In genomic region chr7:87628780-87629569, GRCh38 we compare ENCODE assay signal across 8 cellular contexts. TPM values are rescaled to one million over a fixed set of nuclear protein-coding genes. Genes with fewer than 3 reads are reported as not detected.
DNase-seq lines count a peak whose midpoint lies in the region; TF ChIP-seq lines count a peak whose summit lies in the region.

No MANE protein-coding gene starts in this region.

- peaks cover 0 to 7% of the 10 kb centered on the region in 2 donors for H3K4me1 ChIP-seq in duodenal mucosa (ENCODE audit: control insufficient read depth in 1 of 2, insufficient read depth in 2 of 2, low read length in 2 of 2)
- peaks cover 0 to 12% (median 6%) of the 10 kb centered on the region in 4 donors for H3K4me1 ChIP-seq in liver (ENCODE audit: control insufficient read depth in 4 of 4, insufficient read depth in 4 of 4, low read length in 3 of 4)

- no peaks in the 10 kb centered on the region for H3K27me3 Mint-ChIP-seq in Calu3 (ENCODE audit: unreplicated experiment)
- peaks cover 4% of the 10 kb centered on the region for H3K27me3 Mint-ChIP-seq in IgD-negative memory B cell

- H3K27ac Mint-ChIP-seq in Calu3 (ENCODE audit: unreplicated experiment) (no peak overlapping the region), IgD-negative memory B cell (peak overlapping the region in 1 of 3 donors; percentile 52)

- TF ChIP-seq RAD21 in liver (IDR thresholded peaks at IDR 0.05), result peak in 1 of 2 donors; percentile 46

- no TSS peak for BruUV-seq in Calu3 (replicated peaks; lab: Mats Ljungman, UMichigan)

- peak; percentile 32 for DNase-seq in Calu3
- peak; percentile 32 for DNase-seq in activated CD4-positive, CD25-positive, alpha-beta regulatory T cell treated with anti-CD3 and anti-CD28 coated beads, Interleukin-2, amount 50 U/mL, for 72 hours
- DNase-seq in stimulated activated CD4-positive, alpha-beta T cell treated with anti-CD3 and anti-CD28 coated beads, Interleukin-4, amount 100 ng/mL, for 24 hours, result peak; percentile 5
- no peak for DNase-seq in AML-193 (lab: John Stamatoyannopoulos, UW)
- DNase-seq in OCI-M1 (lab: John Stamatoyannopoulos, UW), result no peak

- H3K4me3 Mint-ChIP-seq in Calu3 (ENCODE audit: low read depth, unreplicated experiment) (peak overlapping the region; percentile 89), IgD-negative memory B cell (peak overlapping the region; percentile 66 to 95 (median 88))

- H3K9ac ChIP-seq in duodenal mucosa (ENCODE audit: low read depth in 1 of 2, low read length in 2 of 2), result peak overlapping the region; percentile 51 to 54
- H3K9ac ChIP-seq in liver (ENCODE audit: low read depth in 1 of 2, low read length in 2 of 2), result peak overlapping the region in 1 of 2 donors; percentile 44

- 4% methylated on average over 39 of the region's 39 CpGs for whole genome bisulfite sequencing in liver

- CTCF ChIA-PET in Calu3 (lab: Charles Lee), result interaction anchor here (1.5 kb wide), 1 partner anchor 123 kb away, joined by 4 read pairs; no protein-coding TSS in a partner anchor

- peak overlapping the region; percentile 77 to 82 for H3K4me3 ChIP-seq in duodenal mucosa (ENCODE audit: low read depth in 1 of 2, low read length in 2 of 2)
- H3K4me3 ChIP-seq in liver (ENCODE audit: low read depth in 1 of 3, low read length in 3 of 3), result peak overlapping the region; percentile 44 to 98 (median 85)

- intact Hi-C loops in Calu3 (cut with micrococcal nuclease; ENCODE audit: unreplicated experiment), result loop anchor here (10.0 kb wide), 2 partner anchors 256 to 314 kb away; no protein-coding TSS in a partner anchor

- peak overlapping the region; percentile 50 for H3K27ac ChIP-seq in duodenal mucosa (ENCODE audit: low read depth, low read length)
- peak overlapping the region; percentile 90 for H3K27ac ChIP-seq in liver (ENCODE audit: low read depth in 1 of 2, low read length in 2 of 2)

- H3K9me3 Mint-ChIP-seq in Calu3 (ENCODE audit: low read depth, unreplicated experiment) (no peaks in the 10 kb centered on the region), IgD-negative memory B cell (no peaks in the 10 kb centered on the region)

- H3K9me3 ChIP-seq in duodenal mucosa (ENCODE audit: control insufficient read depth in 1 of 2, low read length in 2 of 2), result no peaks in the 10 kb centered on the region
- H3K9me3 ChIP-seq in liver (ENCODE audit: control insufficient read depth in 4 of 4, low read length in 3 of 4), result no peaks in the 10 kb centered on the region

- H3K4me1 Mint-ChIP-seq in Calu3 (ENCODE audit: low read depth, unreplicated experiment) (no peaks in the 10 kb centered on the region), IgD-negative memory B cell (peaks cover 3 to 9% (median 8%) of the 10 kb centered on the region in 3 donors)

- peaks cover 15% of the 10 kb centered on the region for H3K36me3 Mint-ChIP-seq in Calu3 (ENCODE audit: insufficient read depth, unreplicated experiment)
- H3K36me3 Mint-ChIP-seq in IgD-negative memory B cell, result no peaks in the 10 kb centered on the region

- H3K27me3 ChIP-seq in duodenal mucosa (ENCODE audit: control insufficient read depth in 1 of 2, insufficient read depth in 2 of 2, low read length in 2 of 2), result peaks cover 0 to 4% of the 10 kb centered on the region in 2 donors
- H3K27me3 ChIP-seq in liver (ENCODE audit: control insufficient read depth in 4 of 4, insufficient read depth in 4 of 4, low read length in 3 of 4), result no peaks in the 10 kb centered on the region

- no peaks in the 10 kb centered on the region for H3K36me3 ChIP-seq in duodenal mucosa (ENCODE audit: control insufficient read depth in 1 of 2, insufficient read depth in 2 of 2, low read length in 2 of 2)
- H3K36me3 ChIP-seq in liver (ENCODE audit: control insufficient read depth in 4 of 4, insufficient read depth in 3 of 4, low read depth in 1 of 4, low read length in 3 of 4), result no peaks in the 10 kb centered on the region

- no peak for TF ChIP-seq CTCF in Calu3 (IDR thresholded peaks at IDR 0.05; ENCODE audit: unreplicated experiment)
- no peak for TF ChIP-seq CTCF in liver (IDR thresholded peaks at IDR 0.05; ENCODE audit: low read depth, low read length, missing input control)

TF ChIP-seq in liver, 16 proteins besides CTCF, POLR2A, EP300 and RAD21:
- TF ChIP-seq YY1 (IDR thresholded peaks at IDR 0.05) (peak; percentile 28), RXRA (IDR thresholded peaks at IDR 0.05) (peak in 1 of 2 donors; percentile 45), SP1 (IDR thresholded peaks at IDR 0.05) (peak; percentile 57), ATF3 (IDR thresholded peaks at IDR 0.05) (no peak), NR2F2 (IDR thresholded peaks at IDR 0.05) (no peak), GABPA (IDR thresholded peaks at IDR 0.05 in 1 of 2, conservative IDR thresholded peaks at IDR 0.05 in 1 of 2) (no peak), REST (IDR thresholded peaks at IDR 0.05) (peak; percentile 74), FOXA2 (IDR thresholded peaks at IDR 0.05) (no peak), FOXA1 (IDR thresholded peaks at IDR 0.05) (no peak), EGR1 (IDR thresholded peaks at IDR 0.05; ENCODE audit: low read depth in 2 of 2) (no peak), HNF4A (conservative IDR thresholded peaks at IDR 0.05) (peak; percentile 87 to 93), HNF4G (IDR thresholded peaks at IDR 0.05) (peak; percentile 69), JUND (IDR thresholded peaks at IDR 0.05) (peak in 1 of 2 donors; percentile 9), TAF1 (conservative IDR thresholded peaks at IDR 0.05) (peak; percentile 79)
- TF ChIP-seq, protein P1, sequence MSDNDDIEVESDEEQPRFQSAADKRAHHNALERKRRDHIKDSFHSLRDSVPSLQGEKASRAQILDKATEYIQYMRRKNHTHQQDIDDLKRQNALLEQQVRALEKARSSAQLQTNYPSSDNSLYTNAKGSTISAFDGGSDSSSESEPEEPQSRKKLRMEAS (IDR thresholded peaks at IDR 0.05), result no peak
- TF ChIP-seq, protein P2, sequence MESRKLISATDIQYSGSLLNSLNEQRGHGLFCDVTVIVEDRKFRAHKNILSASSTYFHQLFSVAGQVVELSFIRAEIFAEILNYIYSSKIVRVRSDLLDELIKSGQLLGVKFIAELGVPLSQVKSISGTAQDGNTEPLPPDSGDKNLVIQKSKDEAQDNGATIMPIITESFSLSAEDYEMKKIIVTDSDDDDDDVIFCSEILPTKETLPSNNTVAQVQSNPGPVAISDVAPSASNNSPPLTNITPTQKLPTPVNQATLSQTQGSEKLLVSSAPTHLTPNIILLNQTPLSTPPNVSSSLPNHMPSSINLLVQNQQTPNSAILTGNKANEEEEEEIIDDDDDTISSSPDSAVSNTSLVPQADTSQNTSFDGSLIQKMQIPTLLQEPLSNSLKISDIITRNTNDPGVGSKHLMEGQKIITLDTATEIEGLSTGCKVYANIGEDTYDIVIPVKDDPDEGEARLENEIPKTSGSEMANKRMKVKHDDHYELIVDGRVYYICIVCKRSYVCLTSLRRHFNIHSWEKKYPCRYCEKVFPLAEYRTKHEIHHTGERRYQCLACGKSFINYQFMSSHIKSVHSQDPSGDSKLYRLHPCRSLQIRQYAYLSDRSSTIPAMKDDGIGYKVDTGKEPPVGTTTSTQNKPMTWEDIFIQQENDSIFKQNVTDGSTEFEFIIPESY (IDR thresholded peaks at IDR 0.05), result no peak

RNA-seq across cellular contexts. Expression of gene RUNDC3B, which starts 0.8 kb away (rescaled TPM):
- total RNA-seq in Calu3 (2022) (0.42 and 0.56 TPM in 2 replicates), liver (1 to 10 TPM in 1 of 2 donors, under 1 TPM in 1; 0.93 to 6.4 TPM)
- polyA plus RNA-seq in IgD-negative memory B cell (0.06 TPM), liver (1 to 10 TPM; 4.9 to 6.2 TPM)

RNA-seq across cellular contexts. Expression of gene ABCB1, which starts 28.3 kb away (rescaled TPM):
- total RNA-seq in Calu3 (2022), result 5.7 and 15.8 TPM in 2 replicates
- 2.5 TPM for polyA plus RNA-seq in IgD-negative memory B cell
- total RNA-seq in liver, result 10 to 100 TPM; 20.6 to 53.2 TPM
- polyA plus RNA-seq in liver, result 10 to 100 TPM; 11.9 to 21.4 TPM

Comparison
In these comparisons a context has a peak if more than half of its experiments do, and no peak if none do; other contexts are left out.
1. DNase-seq: peak in Calu3 (single experiment), activated CD4-positive, CD25-positive, alpha-beta regulatory T cell treated with anti-CD3 and anti-CD28 coated beads, Interleukin-2, amount 50 U/mL, for 72 hours (single experiment) and stimulated activated CD4-positive, alpha-beta T cell treated with anti-CD3 and anti-CD28 coated beads, Interleukin-4, amount 100 ng/mL, for 24 hours (single experiment); none in AML-193 (0 of 2) and OCI-M1 (single experiment).